Comparison of ENCODE assay signal across 10 cellular contexts in genomic region chr17:63645775-63646491, GRCh38. TPM values are rescaled to one million over a fixed set of nuclear protein-coding genes. Genes with fewer than 3 reads are reported as not detected.
DNase-seq lines count a peak whose midpoint lies in the region; ATAC-seq and TF ChIP-seq lines count a peak whose summit lies in the region.
"Had no signal": no experiment of that assay in that cellular context is flagged by ENCODE, and none has a peak within 500 bp of the region (broad histone marks: within the 10 kb centered on the region; RNA-seq: fewer than 3 reads in every experiment).

No MANE protein-coding gene starts in this region.

- TF ChIP-seq POLR2A in spleen (IDR thresholded peaks at IDR 0.05): no peak

- POLR2A ChIA-PET in OCI-LY7 (lab: Charles Lee): no interaction called here

- no peaks in the 10 kb centered on the region for H3K27me3 Mint-ChIP-seq in T-helper 17 cell

- H3K27ac ChIP-seq in OCI-LY7 (ENCODE audit: low read depth, low read length, poor library complexity, severe bottlenecking) (peak overlapping the region; percentile 11), spleen (peak overlapping the region in 7 of 8 donors; percentile 55 to 86 (median 74))

- H3K4me3 ChIP-seq in OCI-LY7 (ENCODE audit: low read depth, low read length, poor library complexity, severe bottlenecking) (no peak overlapping the region), spleen (peak overlapping the region in 1 of 8 donors; percentile 7)

- CTCF ChIA-PET in OCI-LY7 (lab: Charles Lee; ENCODE audit: unreplicated experiment): no interaction called here

- H3K9me2 ChIP-seq in OCI-LY7 (ENCODE audit: insufficient read depth, low read length): no peaks in the 10 kb centered on the region

- H3K27ac Mint-ChIP-seq in T-helper 17 cell: no peak overlapping the region

- ATAC-seq in HG02798 (IDR thresholded peaks at IDR 0.05; ENCODE audit: poor library complexity, unreplicated experiment) (peak; percentile 67), T-helper 17 cell (no peak)

- H2AFZ ChIP-seq in OCI-LY7 (ENCODE audit: low read length): no peak overlapping the region

- peaks cover 18% of the 10 kb centered on the region for H3K4me1 ChIP-seq in OCI-LY7 (ENCODE audit: insufficient read depth, low read length, poor library complexity, severe bottlenecking)
- peaks cover 5 to 100% (median 70%) of the 10 kb centered on the region in 6 donors for H3K4me1 ChIP-seq in spleen

- H3K9me3 ChIP-seq in OCI-LY7 (ENCODE audit: low read length) (no peaks in the 10 kb centered on the region), spleen (no peaks in the 10 kb centered on the region), T-helper 17 cell (ENCODE audit: control insufficient read depth, low read length, poor library complexity, severe bottlenecking) (no peaks in the 10 kb centered on the region)

- peaks cover 15% of the 10 kb centered on the region for H3K4me1 Mint-ChIP-seq in T-helper 17 cell

- no peaks in the 10 kb centered on the region for H3K27me3 ChIP-seq in spleen (replicated peaks in 1 of 7)

- no peaks in the 10 kb centered on the region for H4K20me1 ChIP-seq in OCI-LY7 (ENCODE audit: insufficient read depth, low read length)

- peaks cover 6% of the 10 kb centered on the region for H3K36me3 Mint-ChIP-seq in T-helper 17 cell (ENCODE audit: low read depth)

- H3K4me2 ChIP-seq in OCI-LY7 (ENCODE audit: low read length): peak overlapping the region; percentile 35

- peak; percentile 55 for DNase-seq in SIG-M5 treated with dmso at 0.1 percent for 504 hours (lab: John Stamatoyannopoulos, UW; ENCODE audit: unreplicated experiment)
- DNase-seq in SIG-M5 (lab: John Stamatoyannopoulos, UW): no peak
- no peak for DNase-seq in OCI-LY7 (ENCODE audit: low spot score)
- DNase-seq in spleen: no peak
- DNase-seq in T-helper 17 cell: no peak
- DNase-seq in NOMO-1 treated with dmso at 0.1 percent for 144 hours (lab: John Stamatoyannopoulos, UW; ENCODE audit: unreplicated experiment): no peak
- no peak for DNase-seq in amniotic stem cell (lab: John Stamatoyannopoulos, UW)
- DNase-seq: NCI-H446; stimulated activated CD4-positive, alpha-beta T cell treated with anti-CD3 and anti-CD28 coated beads, Interleukin-4, amount 100 ng/mL, for 1 hour had no signal

- TF ChIP-seq CTCF in OCI-LY7 (conservative IDR thresholded peaks at IDR 0.05; ENCODE audit: low read length) (no peak), spleen (IDR thresholded peaks at IDR 0.05 in 8 of 11, conservative IDR thresholded peaks at IDR 0.05 in 3 of 11) (no peak)

- no peak overlapping the region for H3K4me3 Mint-ChIP-seq in T-helper 17 cell

- intact Hi-C loops in OCI-LY7 (cut with micrococcal nuclease; ENCODE audit: unreplicated experiment): no loop called here
- intact Hi-C loops in spleen (cut with DNase I; ENCODE audit: low total_unique reads): no loop called here

- 93 to 96% (median 95%) methylated on average over 5 of the region's 5 CpGs for WGBS in spleen, 5 donors

- H3K36me3 ChIP-seq in OCI-LY7 (ENCODE audit: insufficient read depth, low read length) (peaks cover 12% of the 10 kb centered on the region), spleen (peaks cover 0 to 84% (median 15%) of the 10 kb centered on the region in 6 donors)

- H3K79me2 ChIP-seq in OCI-LY7 (ENCODE audit: insufficient read depth, low read depth, low read length): no peaks in the 10 kb centered on the region

- BruUV-seq in OCI-LY7 (replicated peaks; lab: Mats Ljungman, UMichigan): no TSS peak

RNA-seq across cellular contexts. Expression of gene MAP3K3, which starts 23.7 kb away (rescaled TPM):
- total RNA-seq in OCI-LY7 (2014; rRNA removed; shearing (Covaris generic)): 16.5 and 26.0 TPM in 2 replicates
- total RNA-seq in OCI-LY7 (2022) (28.6 and 29.0 TPM in 2 replicates), spleen (100 to 1,000 TPM in 2 of 7 donors, 10 to 100 TPM in 5; 69.9 to 125 (median 94.9) TPM), T-helper 17 cell (10 to 100 TPM; 74.1 to 85.0 TPM)
- polyA plus RNA-seq in spleen: 10 to 100 TPM; 12.2 to 34.1 (median 17.3) TPM

RNA-seq across cellular contexts. Expression of gene TACO1, which starts 45.2 kb away (rescaled TPM):
- 13.4 and 16.2 TPM in 2 replicates for total RNA-seq in OCI-LY7 (2014; rRNA removed; shearing (Covaris generic))
- total RNA-seq in OCI-LY7 (2022) (26.0 and 28.8 TPM in 2 replicates), spleen (10 to 100 TPM; 10.6 to 16.8 (median 14.9) TPM), T-helper 17 cell (10 to 100 TPM; 11.0 to 11.8 TPM)
- 10 to 100 TPM; 14.6 to 19.1 (median 16.9) TPM for polyA plus RNA-seq in spleen

RNA-seq across cellular contexts. Expression of gene LIMD2, which starts 54.0 kb away (rescaled TPM):
- 406 and 428 TPM in 2 replicates for total RNA-seq in OCI-LY7 (2014; rRNA removed; shearing (Covaris generic))
- total RNA-seq in OCI-LY7 (2022): 286 and 306 TPM in 2 replicates
- 100 to 1,000 TPM; 211 to 381 (median 249) TPM for total RNA-seq in spleen
- 100 to 1,000 TPM; 414 to 554 (median 480) TPM for polyA plus RNA-seq in spleen
- total RNA-seq in T-helper 17 cell: 100 to 1,000 TPM; 451 to 473 TPM
